15 cellular contexts compared by ENCODE assay signal in genomic region chr6:118768441-118768840, GRCh38.
DNase-seq lines count a peak whose midpoint lies in the region; ATAC-seq, FAIRE-seq and TF ChIP-seq lines count a peak whose summit lies in the region.
"Had no signal": no experiment of that assay in that cellular context is flagged by ENCODE, and none has a peak within 500 bp of the region (broad histone marks: within the 10 kb centered on the region; RNA-seq: fewer than 3 reads in every experiment).

No MANE protein-coding gene starts in this region.

- TF ChIP-seq CTCF in lower lobe of right lung (IDR thresholded peaks at IDR 0.05) (no peak), tibial nerve (IDR thresholded peaks at IDR 0.05) (no peak)

- no peak for ATAC-seq in activated naive CD4-positive, alpha-beta T cell treated with anti-CD3 and anti-CD28 coated beads, Interleukin-2, amount 50 U/mL, for 72 hours
- ATAC-seq in lower lobe of right lung (no peak), HG03442 (IDR thresholded peaks at IDR 0.05; ENCODE audit: unreplicated experiment) (no peak), GM21723 (IDR thresholded peaks at IDR 0.05; ENCODE audit: unreplicated experiment) (no peak)
- ATAC-seq: A549 had no signal

- peak overlapping the region; percentile 66 for H3K27ac ChIP-seq in lower lobe of right lung
- H3K27ac ChIP-seq in tibial nerve = peak overlapping the region in 3 of 4 donors; percentile 43 to 71 (median 56)
- H3K27ac ChIP-seq: A549, colonic mucosa, SJSA1 had no signal

- H3K9me3 ChIP-seq in lower lobe of right lung = no peaks in the 10 kb centered on the region
- no peaks in the 10 kb centered on the region for H3K9me3 ChIP-seq in tibial nerve
- H3K9me3 ChIP-seq: A549, colonic mucosa, SJSA1, thoracic aorta had no signal

- intact Hi-C loops in lower lobe of right lung (cut with DNase I) = no loop called here

- no peaks in the 10 kb centered on the region for H3K36me3 Mint-ChIP-seq in activated CD4-positive, alpha-beta T cell treated with anti-CD3 and anti-CD28 coated beads, Interleukin-2, amount 10 ng/mL, durations not matched to agents 7 days and 5 days (ENCODE audit: low read depth)
- H3K36me3 Mint-ChIP-seq in activated naive CD4-positive, alpha-beta T cell treated with anti-CD3 and anti-CD28 coated beads, Interleukin-2, amount 50 U/mL, for 72 hours = no peaks in the 10 kb centered on the region

- TF ChIP-seq POLR2A in tibial nerve (IDR thresholded peaks at IDR 0.05) (no peak), H54 (IDR thresholded peaks at IDR 0.05; ENCODE audit: low read depth, low read length) (no peak)

- FAIRE-seq in H54 (lab: Jason Lieb, UNC) = no peak
- FAIRE-seq: A549 had no signal

- no peak for TF ChIP-seq EP300 in tibial nerve (IDR thresholded peaks at IDR 0.05)

- H3K36me3 ChIP-seq in lower lobe of right lung (no peaks in the 10 kb centered on the region), tibial nerve (no peaks in the 10 kb centered on the region)
- H3K36me3 ChIP-seq: colonic mucosa, SJSA1, thoracic aorta had no signal

- H3K9me3 Mint-ChIP-seq in activated CD4-positive, alpha-beta T cell treated with anti-CD3 and anti-CD28 coated beads, Interleukin-2, amount 10 ng/mL, durations not matched to agents 7 days and 5 days = peaks cover under 1% of the 10 kb centered on the region
- peaks cover 0 to 5% of the 10 kb centered on the region in 2 donors for H3K9me3 Mint-ChIP-seq in activated naive CD4-positive, alpha-beta T cell treated with anti-CD3 and anti-CD28 coated beads, Interleukin-2, amount 50 U/mL, for 72 hours

- H3K4me3 ChIP-seq in lower lobe of right lung = no peak overlapping the region
- H3K4me3 ChIP-seq in tibial nerve = no peak overlapping the region
- H3K4me3 ChIP-seq: A549, colonic mucosa, SJSA1, thoracic aorta had no signal

- no peak for DNase-seq in activated CD4-positive, alpha-beta T cell treated with anti-CD3 and anti-CD28 coated beads, Interleukin-2, amount 10 ng/mL, durations not matched to agents 7 days and 5 days
- DNase-seq in activated CD4-positive, alpha-beta T cell treated with anti-CD3 and anti-CD28 coated beads for 1 hour = no peak
- DNase-seq in activated naive CD4-positive, alpha-beta T cell treated with anti-CD3 and anti-CD28 coated beads, Interleukin-2, amount 50 U/mL, for 72 hours (ENCODE audit: low spot score in 2 of 2) = no peak
- no peak for DNase-seq in lower lobe of right lung
- DNase-seq in tibial nerve (ENCODE audit: low spot score in 2 of 2) = no peak
- no peak for DNase-seq in H54 (ENCODE audit: insufficient read length, low spot score)
- DNase-seq: colonic mucosa, Karpas-422, NCI-H1930, right cardiac atrium had no signal

- POLR2A ChIA-PET in activated CD4-positive, alpha-beta T cell treated with anti-CD3 and anti-CD28 coated beads, Interleukin-2, amount 10 ng/mL, durations not matched to agents 7 days and 5 days (lab: Charles Lee) = no interaction called here

- CTCF ChIA-PET in activated CD4-positive, alpha-beta T cell treated with anti-CD3 and anti-CD28 coated beads, Interleukin-2, amount 10 ng/mL, durations not matched to agents 7 days and 5 days (lab: Charles Lee) = interaction anchor here (0.7 to 1.3 kb wide), 5 partner anchors 11 to 64 kb away, joined by 3 to 5 read pairs (median 3); no protein-coding TSS in a partner anchor

- no peak overlapping the region for H3K4me3 Mint-ChIP-seq in activated CD4-positive, alpha-beta T cell treated with anti-CD3 and anti-CD28 coated beads, Interleukin-2, amount 10 ng/mL, durations not matched to agents 7 days and 5 days

- peak overlapping the region; percentile 20 for H3K27ac Mint-ChIP-seq in activated CD4-positive, alpha-beta T cell treated with anti-CD3 and anti-CD28 coated beads, Interleukin-2, amount 10 ng/mL, durations not matched to agents 7 days and 5 days
- H3K27ac Mint-ChIP-seq in activated naive CD4-positive, alpha-beta T cell treated with anti-CD3 and anti-CD28 coated beads, Interleukin-2, amount 50 U/mL, for 72 hours = peak overlapping the region; percentile 72 to 80

- H3K27me3 ChIP-seq in lower lobe of right lung (ENCODE audit: low read depth) (no peaks in the 10 kb centered on the region), tibial nerve (no peaks in the 10 kb centered on the region)
- H3K27me3 ChIP-seq: colonic mucosa, SJSA1 had no signal

- H3K4me1 ChIP-seq in lower lobe of right lung = no peaks in the 10 kb centered on the region
- H3K4me1 ChIP-seq in tibial nerve = peaks cover 0 to 17% (median 9%) of the 10 kb centered on the region in 4 donors
- H3K4me1 ChIP-seq: A549, colonic mucosa had no signal

- 70 to 80% methylated on average over 3 of the region's 3 CpGs for WGBS in tibial nerve, 2 donors

- peaks cover 20% of the 10 kb centered on the region for H3K4me1 Mint-ChIP-seq in activated CD4-positive, alpha-beta T cell treated with anti-CD3 and anti-CD28 coated beads, Interleukin-2, amount 10 ng/mL, durations not matched to agents 7 days and 5 days

- no peaks in the 10 kb centered on the region for H3K27me3 Mint-ChIP-seq in activated CD4-positive, alpha-beta T cell treated with anti-CD3 and anti-CD28 coated beads, Interleukin-2, amount 10 ng/mL, durations not matched to agents 7 days and 5 days
